8 cellular contexts compared by ENCODE assay signal in the genomic region with DNA sequence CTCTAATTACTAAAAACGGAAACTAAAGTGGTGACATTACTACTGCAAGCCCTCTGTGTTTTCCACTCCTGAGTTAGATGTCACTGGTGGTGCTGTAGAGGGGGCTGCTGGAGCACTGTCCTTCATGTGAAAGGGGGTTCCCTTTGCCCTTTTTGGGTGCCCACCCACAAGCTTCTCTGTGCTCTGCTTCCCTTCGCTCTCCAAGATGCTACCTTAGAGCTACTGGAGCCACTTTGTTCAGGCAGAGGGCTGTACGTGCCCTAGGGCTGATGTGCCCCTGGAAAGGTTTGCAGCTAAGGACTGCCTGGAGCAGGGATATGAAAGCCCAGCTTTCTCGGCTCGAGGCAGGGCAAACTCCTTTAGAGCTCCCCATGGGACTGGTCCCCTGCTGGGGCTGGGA. TPM values are rescaled to one million over a fixed set of nuclear protein-coding genes. Genes with fewer than 3 reads are reported as not detected.
"Had no signal": no experiment of that assay in that cellular context is flagged by ENCODE, and none has a peak within 500 bp of the region (broad histone marks: within the 10 kb centered on the region; RNA-seq: fewer than 3 reads in every experiment).

No MANE protein-coding gene starts in this region.

- H3K27ac ChIP-seq: HL-60 had no signal

- H3K4me2 ChIP-seq: GM23338 had no signal

- H3K4me3 ChIP-seq: GM23338 had no signal

- ATAC-seq: GM23338, HepG2 had no signal

- DNase-seq: H9, HCEC 1CT, HFFc6 had no signal

- H2AFZ ChIP-seq: GM23338 had no signal

RNA-seq across cellular contexts. Expression of gene EMX2, which starts 28.3 kb away (rescaled TPM):
- total RNA-seq: GM23338, H1, H9, HepG2, HFFc6 had no signal
- polyA plus RNA-seq: GM23338, H1, HepG2, IgD-negative memory B cell had no signal
